Comparison of ENCODE assay signal across 1 cellular context in genomic region chr13:42305503-42305902, GRCh38.
A peak's percentile ranks its signal among the peaks of the same experiment; 100 is the strongest.
TF ChIP-seq lines count a peak whose summit lies in the region.

No MANE protein-coding gene starts in this region.

TF ChIP-seq in GM12878, 131 proteins besides CTCF, POLR2A, EP300 and RAD21 (continued from another document):
- peak; percentile 65 for TF ChIP-seq ZBTB40 (IDR thresholded peaks at IDR 0.05; ENCODE audit: borderline replicate concordance)
- TF ChIP-seq TCF12 (IDR thresholded peaks at IDR 0.05; ENCODE audit: low read depth, low read length), result no peak
- TF ChIP-seq IRF5 (IDR thresholded peaks at IDR 0.05; ENCODE audit: borderline replicate concordance), result no peak
- no peak for TF ChIP-seq ZBTB11 (CRISPR knock-in tag; IDR thresholded peaks at IDR 0.05)
TF ChIP-seq in GM12878: peak in this region for 1.
